Comparison of ENCODE assay signal across 11 cellular contexts in the genomic region with DNA sequence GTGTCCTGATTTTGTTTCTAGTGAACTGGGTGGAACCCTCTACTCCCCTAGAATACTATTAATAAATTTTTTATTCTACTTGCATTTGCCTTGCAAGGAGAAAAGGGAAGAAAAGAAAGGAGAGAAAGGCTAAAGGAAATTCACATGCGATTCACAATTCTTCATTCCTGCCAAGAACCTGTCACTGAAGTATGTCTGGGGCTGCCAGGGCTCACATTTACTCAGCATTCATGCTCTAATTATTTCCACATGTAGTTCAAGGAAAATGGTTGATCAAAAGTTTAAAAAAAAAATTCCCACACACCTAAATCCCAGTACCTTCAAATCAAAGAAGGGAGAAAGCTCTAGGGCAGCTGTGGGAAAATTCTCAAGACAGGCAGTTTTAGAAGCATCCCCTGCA. TPM values are rescaled to one million over a fixed set of nuclear protein-coding genes. Genes with fewer than 3 reads are reported as not detected.
DNase-seq lines count a peak whose midpoint lies in the region; ATAC-seq and TF ChIP-seq lines count a peak whose summit lies in the region.
"Had no signal": no experiment of that assay in that cellular context is flagged by ENCODE, and none has a peak within 500 bp of the region (broad histone marks: within the 10 kb centered on the region; RNA-seq: fewer than 3 reads in every experiment).

No MANE protein-coding gene starts in this region.

- peak overlapping the region; percentile 80 for H3K27ac Mint-ChIP-seq in HFFc6
- H3K27ac Mint-ChIP-seq in natural killer cell treated with Interleukin-12 subunit alpha and Interleukin-12 subunit beta and Interleukin-15 and Interleukin-18, amount 100 ng/mL, for 72 hours: no peak overlapping the region

- H3K9me3 ChIP-seq in thyroid gland: no peaks in the 10 kb centered on the region

- in situ Hi-C loops in ACHN (cut with HindIII; ENCODE audit: low pct_ligation_motif_present, low pct_unique_long_range_greater_than_20kb, low sequenced_read_pairs): no loop called here

- H3K4me1 ChIP-seq in thyroid gland: peaks cover 43 to 54% of the 10 kb centered on the region in 2 donors

- H3K27me3 ChIP-seq in thyroid gland: no peaks in the 10 kb centered on the region

- peaks cover 75% of the 10 kb centered on the region for H3K36me3 Mint-ChIP-seq in HFFc6 (ENCODE audit: low read depth)
- H3K36me3 Mint-ChIP-seq in natural killer cell treated with Interleukin-12 subunit alpha and Interleukin-12 subunit beta and Interleukin-15 and Interleukin-18, amount 100 ng/mL, for 72 hours: no peaks in the 10 kb centered on the region

- no peaks in the 10 kb centered on the region for H3K36me3 ChIP-seq in thyroid gland

- TF ChIP-seq POLR2A in thyroid gland (IDR thresholded peaks at IDR 0.05): no peak

- ATAC-seq in left lobe of liver: peak; percentile 51
- no peak for ATAC-seq in natural killer cell treated with Interleukin-12 subunit alpha and Interleukin-12 subunit beta and Interleukin-15 and Interleukin-18, amount 100 ng/mL, for 72 hours
- no peak for ATAC-seq in GM21786 (IDR thresholded peaks at IDR 0.05; ENCODE audit: unreplicated experiment)
- ATAC-seq in GM19397 (IDR thresholded peaks at IDR 0.05; ENCODE audit: unreplicated experiment): no peak

- H3K27me3 Mint-ChIP-seq in HFFc6 (ENCODE audit: insufficient read depth): peaks cover 19% of the 10 kb centered on the region
- H3K27me3 Mint-ChIP-seq in natural killer cell treated with Interleukin-12 subunit alpha and Interleukin-12 subunit beta and Interleukin-15 and Interleukin-18, amount 100 ng/mL, for 72 hours: peaks cover 10 to 25% of the 10 kb centered on the region in 2 donors

- intact Hi-C loops in thyroid gland (cut with DNase I): no loop called here

- WGBS in thyroid gland, 2 donors: 10 to 12% methylated on average over 1 of the region's 1 CpG

- H3K4me3 ChIP-seq in choroid plexus epithelial cell (ENCODE audit: low read depth, low read length) (no peak overlapping the region), thyroid gland (replicated peaks in 1 of 3) (no peak overlapping the region)

- peaks cover 99% of the 10 kb centered on the region for H3K4me1 Mint-ChIP-seq in HFFc6 (ENCODE audit: low read depth)
- H3K4me1 Mint-ChIP-seq in natural killer cell treated with Interleukin-12 subunit alpha and Interleukin-12 subunit beta and Interleukin-15 and Interleukin-18, amount 100 ng/mL, for 72 hours (ENCODE audit: low read depth in 2 of 2): no peaks in the 10 kb centered on the region

- H3K27ac ChIP-seq in thyroid gland: peak overlapping the region; percentile 59 to 75 (median 64)

- H3K4me3 Mint-ChIP-seq in HFFc6: peak overlapping the region; percentile 60
- no peak overlapping the region for H3K4me3 Mint-ChIP-seq in natural killer cell treated with Interleukin-12 subunit alpha and Interleukin-12 subunit beta and Interleukin-15 and Interleukin-18, amount 100 ng/mL, for 72 hours

- TF ChIP-seq CTCF in HFFc6 (IDR thresholded peaks at IDR 0.05) (no peak), choroid plexus epithelial cell (conservative IDR thresholded peaks at IDR 0.05; ENCODE audit: low read depth, low read length) (no peak), thyroid gland (IDR thresholded peaks at IDR 0.05) (no peak)

- DNase-seq in HFFc6 (peak; percentile 83), choroid plexus epithelial cell (ENCODE audit: low read depth) (peak; percentile 94), left lobe of liver (ENCODE audit: low spot score) (no peak), thyroid gland (peak; percentile 66 to 72), ACHN (no peak)
- no peak for DNase-seq in natural killer cell treated with Interleukin-12 subunit alpha and Interleukin-12 subunit beta and Interleukin-15 and Interleukin-18, amount 100 ng/mL, for 72 hours (ENCODE audit: low spot score)
- DNase-seq: activated CD8-positive, alpha-beta memory T cell treated with anti-CD3 and anti-CD28 coated beads, Interleukin-2, amount 50 U/mL, for 4 hours; DMS79 treated with DMSO at 0.1 percent for 48 hours; small intestine had no signal

- H3K9me3 Mint-ChIP-seq in HFFc6: no peaks in the 10 kb centered on the region
- H3K9me3 Mint-ChIP-seq in natural killer cell treated with Interleukin-12 subunit alpha and Interleukin-12 subunit beta and Interleukin-15 and Interleukin-18, amount 100 ng/mL, for 72 hours: no peaks in the 10 kb centered on the region

RNA-seq across cellular contexts. Expression of a gene that starts 24.9 kb away (rescaled TPM):
- 1,000 to 10,000 TPM; 1,595 to 1,958 (median 1,726) TPM for total RNA-seq in HFFc6 (2021; fragmentation: NEBNext Ultra II Directional; extraction: Animal tissue kit (Norgen Biotek cat#: 25700))
- total RNA-seq in left lobe of liver (46.9 TPM), thyroid gland (100 to 1,000 TPM; 135 to 268 (median 228) TPM)
- total RNA-seq in natural killer cell treated with Interleukin-12 subunit alpha and Interleukin-12 subunit beta and Interleukin-15 and Interleukin-18, amount 100 ng/mL, for 72 hours: 1 to 10 TPM; 1.4 to 2.6 TPM

Comparison
In these comparisons a context has a peak if more than half of its experiments do, and no peak if none do; other contexts are left out.
1. DNase-seq: peak in HFFc6 (single experiment), choroid plexus epithelial cell (single experiment) and thyroid gland (2 of 2); none in left lobe of liver (single experiment), ACHN (single experiment) and natural killer cell treated with Interleukin-12 subunit alpha and Interleukin-12 subunit beta and Interleukin-15 and Interleukin-18, amount 100 ng/mL, for 72 hours (single experiment).
2. RNA of a gene that starts 24.9 kb away (total RNA-seq): 1,595 to 1,958 TPM in HFFc6, 135 to 268 TPM in thyroid gland and 46.9 TPM in left lobe of liver (single experiment); 1.4 to 2.6 TPM in natural killer cell treated with Interleukin-12 subunit alpha and Interleukin-12 subunit beta and Interleukin-15 and Interleukin-18, amount 100 ng/mL, for 72 hours; every median in the first group is over 10 times any median in the second.